ENCODE assay signal across 11 cellular contexts in genomic region chr6:13413466-13413862, GRCh38.
DNase-seq lines count a peak whose midpoint lies in the region; ATAC-seq and TF ChIP-seq lines count a peak whose summit lies in the region.
"Had no signal": no experiment of that assay in that cellular context is flagged by ENCODE, and none has a peak within 500 bp of the region (broad histone marks: within the 10 kb centered on the region; RNA-seq: fewer than 3 reads in every experiment).

No MANE protein-coding gene starts in this region.

- no peaks in the 10 kb centered on the region for H3K9me3 Mint-ChIP-seq in MCF 10A (ENCODE audit: unreplicated experiment)

- no peak for TF ChIP-seq POLR2A in breast epithelium (IDR thresholded peaks at IDR 0.05)

- H3K9me3 ChIP-seq in breast epithelium: no peaks in the 10 kb centered on the region
- no peaks in the 10 kb centered on the region for H3K9me3 ChIP-seq in fibroblast of lung (ENCODE audit: control insufficient read depth, insufficient read depth, low read depth, low read length)

- intact Hi-C loops in breast epithelium (cut with DNase I; ENCODE audit: low total_unique reads) (no loop called here), MCF 10A (cut with micrococcal nuclease) (no loop called here)

- no peak overlapping the region for H3K4me3 Mint-ChIP-seq in MCF 10A (ENCODE audit: unreplicated experiment)
- H3K4me3 Mint-ChIP-seq: activated CD4-positive, alpha-beta T cell treated with anti-CD3 and anti-CD28 coated beads, Interleukin-2, amount 10 ng/mL, durations not matched to agents 24 days and 14 days; memory B cell had no signal

- TF ChIP-seq CTCF in breast epithelium (IDR thresholded peaks at IDR 0.05) (no peak), MCF 10A (IDR thresholded peaks at IDR 0.05; ENCODE audit: unreplicated experiment) (no peak), fibroblast of lung (conservative IDR thresholded peaks at IDR 0.05 in 1 of 2, IDR thresholded peaks at IDR 0.05 in 1 of 2; ENCODE audit: low read depth in 1 of 2, low read length in 2 of 2) (no peak)

- POLR2A ChIA-PET in MCF 10A (lab: Yijun Ruan, JAX): interaction anchor here (1.1 kb wide), 1 partner anchor 60 kb away, joined by 3 read pairs; no protein-coding TSS in a partner anchor

- H3K4me3 ChIP-seq in breast epithelium: no peak overlapping the region
- H3K4me3 ChIP-seq in fibroblast of lung (replicated peaks in 1 of 4; ENCODE audit: control extremely low read depth in 1 of 4, insufficient read depth in 1 of 4, low read depth in 3 of 4, low read length in 4 of 4): no peak overlapping the region

- no peaks in the 10 kb centered on the region for H3K27me3 ChIP-seq in breast epithelium
- no peaks in the 10 kb centered on the region for H3K27me3 ChIP-seq in fibroblast of lung (ENCODE audit: control insufficient read depth, insufficient read depth, low read length)

- CTCF ChIA-PET in MCF 10A (lab: Yijun Ruan, JAX): no interaction called here

- H3K4me1 ChIP-seq in breast epithelium (no peaks in the 10 kb centered on the region), fibroblast of lung (ENCODE audit: control insufficient read depth, extremely low read depth, insufficient read depth, low read length) (peaks cover 8% of the 10 kb centered on the region)

- no peaks in the 10 kb centered on the region for H3K79me2 ChIP-seq in fibroblast of lung (ENCODE audit: control insufficient read depth, insufficient read depth, low read length)

- no TSS peak for BruUV-seq in MCF 10A (replicated peaks; lab: Mats Ljungman, UMichigan)

- ATAC-seq in GM18498 (IDR thresholded peaks at IDR 0.05; ENCODE audit: unreplicated experiment) (no peak), HG02678 (IDR thresholded peaks at IDR 0.05; ENCODE audit: unreplicated experiment) (no peak)

- no peak overlapping the region for H3K9ac ChIP-seq in fibroblast of lung (ENCODE audit: insufficient read depth, low read length)

- peaks cover 19% of the 10 kb centered on the region for H3K4me1 Mint-ChIP-seq in MCF 10A (ENCODE audit: insufficient read depth, unreplicated experiment)
- H3K4me1 Mint-ChIP-seq: activated CD4-positive, alpha-beta T cell treated with anti-CD3 and anti-CD28 coated beads, Interleukin-2, amount 10 ng/mL, durations not matched to agents 24 days and 14 days had no signal

- no peaks in the 10 kb centered on the region for H3K36me3 ChIP-seq in breast epithelium
- H3K36me3 ChIP-seq in fibroblast of lung (ENCODE audit: control insufficient read depth, insufficient read depth, low read length): no peaks in the 10 kb centered on the region

- H3K27ac ChIP-seq in breast epithelium: peak overlapping the region; percentile 19 to 62
- no peak overlapping the region for H3K27ac ChIP-seq in fibroblast of lung (ENCODE audit: insufficient read depth, low read length)

- no peak overlapping the region for H2AFZ ChIP-seq in fibroblast of lung (ENCODE audit: low read length)

- DNase-seq in breast epithelium (ENCODE audit: low spot score in 2 of 2) (peak in 1 of 2 donors; percentile 31), MCF 10A (ENCODE audit: unreplicated experiment) (no peak), fibroblast of lung (ENCODE audit: low read depth in 2 of 2) (peak; percentile 75 to 86), medulla oblongata (ENCODE audit: extremely low spot score) (peak; percentile 49), H4 (ENCODE audit: low spot score) (no peak), HuH-7 (ENCODE audit: low spot score) (no peak)
- DNase-seq: activated CD4-positive, alpha-beta T cell treated with anti-CD3 and anti-CD28 coated beads, Interleukin-2, amount 10 ng/mL, durations not matched to agents 24 days and 14 days; activated effector memory CD4-positive, alpha-beta T cell treated with Interleukin-2 at 50 U/mL for 16 hours had no signal

- H3K4me2 ChIP-seq in fibroblast of lung (ENCODE audit: extremely low read depth, insufficient read depth, low read length): no peak overlapping the region

- no peaks in the 10 kb centered on the region for H3K27me3 Mint-ChIP-seq in MCF 10A (ENCODE audit: insufficient read depth, unreplicated experiment)
- H3K27me3 Mint-ChIP-seq: activated CD4-positive, alpha-beta T cell treated with anti-CD3 and anti-CD28 coated beads, Interleukin-2, amount 10 ng/mL, durations not matched to agents 24 days and 14 days; memory B cell had no signal

- no peaks in the 10 kb centered on the region for H4K20me1 ChIP-seq in fibroblast of lung (ENCODE audit: control insufficient read depth, extremely low read depth, insufficient read depth, low read length)

- no peaks in the 10 kb centered on the region for H3K36me3 Mint-ChIP-seq in MCF 10A (ENCODE audit: insufficient read depth, unreplicated experiment)

- no peak overlapping the region for H3K27ac Mint-ChIP-seq in MCF 10A (ENCODE audit: low read depth, unreplicated experiment)
- H3K27ac Mint-ChIP-seq: activated CD4-positive, alpha-beta T cell treated with anti-CD3 and anti-CD28 coated beads, Interleukin-2, amount 10 ng/mL, durations not matched to agents 24 days and 14 days; memory B cell had no signal

Comparison
In these comparisons a context has a peak if more than half of its experiments do, and no peak if none do; other contexts are left out.
1. DNase-seq: peak in fibroblast of lung (2 of 2) and medulla oblongata (single experiment); none in MCF 10A (single experiment), H4 (single experiment) and HuH-7 (single experiment).